Comparison of ENCODE assay signal across 8 cellular contexts in genomic region chr2:177296047-177296446, GRCh38. TPM values are rescaled to one million over a fixed set of nuclear protein-coding genes. Genes with fewer than 3 reads are reported as not detected.
DNase-seq lines count a peak whose midpoint lies in the region; ATAC-seq and TF ChIP-seq lines count a peak whose summit lies in the region.

No MANE protein-coding gene starts in this region.

- H3K79me2 ChIP-seq in OCI-LY1 (ENCODE audit: insufficient read depth, low read length) = no peaks in the 10 kb centered on the region

- H3K27ac ChIP-seq in OCI-LY1 (ENCODE audit: low read depth, low read length, poor library complexity, severe bottlenecking) (no peak overlapping the region), endodermal cell (ENCODE audit: low read depth, low read length) (no peak overlapping the region)

- no peaks in the 10 kb centered on the region for H3F3A ChIP-seq in OCI-LY1 (ENCODE audit: insufficient read depth, low read length)

- H3K9me2 ChIP-seq in OCI-LY1 (ENCODE audit: low read depth, low read length) = no peaks in the 10 kb centered on the region

- H3K9me3 ChIP-seq in OCI-LY1 (ENCODE audit: low read length) (no peaks in the 10 kb centered on the region), endodermal cell (ENCODE audit: control insufficient read depth, low read length) (no peaks in the 10 kb centered on the region)

- H3K4me2 ChIP-seq in OCI-LY1 (ENCODE audit: low read length) = no peak overlapping the region

- no peaks in the 10 kb centered on the region for H3K4me1 ChIP-seq in OCI-LY1 (ENCODE audit: insufficient read depth, low read length, severe bottlenecking)
- H3K4me1 ChIP-seq in endodermal cell (ENCODE audit: control insufficient read depth, insufficient read depth, low read length) = peaks cover 4% of the 10 kb centered on the region

- no peak for DNase-seq in stimulated activated naive CD8-positive, alpha-beta T cell treated with anti-CD3 and anti-CD28 coated beads, Interleukin-15, amount 100 ng/mL, for 72 hours
- DNase-seq in stimulated activated naive CD8-positive, alpha-beta T cell treated with anti-CD3 and anti-CD28 coated beads, Interleukin-15, Interleukin-2, amounts not matched to agents 100 U/mL and 50 U/mL, for 24 hours = no peak
- DNase-seq in endodermal cell (no peak), osteocyte (ENCODE audit: extremely low spot score, unreplicated experiment) (no peak), NCI-H128 (lab: John Stamatoyannopoulos, UW; ENCODE audit: unreplicated experiment) (no peak)
- no peak for DNase-seq in activated effector memory CD4-positive, alpha-beta T cell treated with anti-CD3 and anti-CD28 coated beads, Interleukin-2, amount 50 U/mL, for 16 hours

- 88% methylated on average over 2 of the region's 3 CpGs; no CpG with 5 or more reads in 1 of the 2 experiments for WGBS in endodermal cell (ENCODE audit: insufficient coverage in 1 of 2, insufficient read length in 1 of 2), 2 experiments

- H3K9ac ChIP-seq in OCI-LY1 (ENCODE audit: low read length) (no peak overlapping the region), endodermal cell (ENCODE audit: extremely low read depth, low read length, poor library complexity, severe bottlenecking) (no peak overlapping the region)

- TF ChIP-seq CTCF in OCI-LY1 (IDR thresholded peaks at IDR 0.05; ENCODE audit: low read length) = peak; percentile 61; the same call in 1 of the 2 replicates
- TF ChIP-seq CTCF in endodermal cell (conservative IDR thresholded peaks at IDR 0.05) = peak; percentile 37
- peak; percentile 56 for TF ChIP-seq CTCF in osteocyte (IDR thresholded peaks at IDR 0.05)

- H3K27me3 Mint-ChIP-seq in stimulated activated naive CD8-positive, alpha-beta T cell treated with anti-CD3 and anti-CD28 coated beads, Interleukin-15, amount 100 ng/mL, for 72 hours = no peaks in the 10 kb centered on the region
- H3K27me3 Mint-ChIP-seq in endodermal cell (ENCODE audit: insufficient read depth) (peaks cover 13% of the 10 kb centered on the region), osteocyte (ENCODE audit: unreplicated experiment) (no peaks in the 10 kb centered on the region)

- H3K9me3 Mint-ChIP-seq in stimulated activated naive CD8-positive, alpha-beta T cell treated with anti-CD3 and anti-CD28 coated beads, Interleukin-15, amount 100 ng/mL, for 72 hours = no peaks in the 10 kb centered on the region
- no peaks in the 10 kb centered on the region for H3K9me3 Mint-ChIP-seq in endodermal cell
- H3K9me3 Mint-ChIP-seq in osteocyte (ENCODE audit: unreplicated experiment) = no peaks in the 10 kb centered on the region

- H3K36me3 Mint-ChIP-seq in endodermal cell (ENCODE audit: low read depth) = peaks cover 4% of the 10 kb centered on the region
- H3K36me3 Mint-ChIP-seq in osteocyte (ENCODE audit: unreplicated experiment) = peaks cover 2% of the 10 kb centered on the region

- no peak overlapping the region for H3K4me3 Mint-ChIP-seq in stimulated activated naive CD8-positive, alpha-beta T cell treated with anti-CD3 and anti-CD28 coated beads, Interleukin-15, amount 100 ng/mL, for 72 hours
- H3K4me3 Mint-ChIP-seq in endodermal cell (no peak overlapping the region), osteocyte (ENCODE audit: unreplicated experiment) (peak overlapping the region; percentile 33)

- H2AFZ ChIP-seq in OCI-LY1 (ENCODE audit: low read length) = no peak overlapping the region

- no peak overlapping the region for H3K27ac Mint-ChIP-seq in stimulated activated naive CD8-positive, alpha-beta T cell treated with anti-CD3 and anti-CD28 coated beads, Interleukin-15, amount 100 ng/mL, for 72 hours
- H3K27ac Mint-ChIP-seq in endodermal cell (no peak overlapping the region), osteocyte (ENCODE audit: unreplicated experiment) (peak overlapping the region; percentile 73)

- H3K27me3 ChIP-seq in OCI-LY1 (ENCODE audit: insufficient read depth, low read length) (no peaks in the 10 kb centered on the region), endodermal cell (ENCODE audit: control insufficient read depth, insufficient read depth, low read length, poor library complexity, severe bottlenecking) (peaks cover 22% of the 10 kb centered on the region)

- H3K36me3 ChIP-seq in OCI-LY1 (ENCODE audit: insufficient read depth, low read length) (no peaks in the 10 kb centered on the region), endodermal cell (ENCODE audit: control insufficient read depth, insufficient read depth, low read length) (no peaks in the 10 kb centered on the region)

- peaks cover 27% of the 10 kb centered on the region for H3K4me1 Mint-ChIP-seq in stimulated activated naive CD8-positive, alpha-beta T cell treated with anti-CD3 and anti-CD28 coated beads, Interleukin-15, amount 100 ng/mL, for 72 hours
- H3K4me1 Mint-ChIP-seq in endodermal cell (peaks cover 16% of the 10 kb centered on the region), osteocyte (ENCODE audit: unreplicated experiment) (peaks cover 32% of the 10 kb centered on the region)

- no peak overlapping the region for H3K4me3 ChIP-seq in OCI-LY1 (ENCODE audit: low read depth, low read length, poor library complexity, severe bottlenecking)
- H3K4me3 ChIP-seq in endodermal cell (ENCODE audit: low read length) = no peak overlapping the region

- peak; percentile 29 for ATAC-seq in stimulated activated naive CD8-positive, alpha-beta T cell treated with anti-CD3 and anti-CD28 coated beads, Interleukin-15, amount 100 ng/mL, for 72 hours
- ATAC-seq in stimulated activated naive CD8-positive, alpha-beta T cell treated with anti-CD3 and anti-CD28 coated beads, Interleukin-15, Interleukin-2, amounts not matched to agents 100 U/mL and 50 U/mL, for 24 hours = no peak
- ATAC-seq in HG03196 (IDR thresholded peaks at IDR 0.05; ENCODE audit: unreplicated experiment) = no peak

- H4K20me1 ChIP-seq in OCI-LY1 (ENCODE audit: insufficient read depth, low read length) = no peaks in the 10 kb centered on the region

RNA-seq across cellular contexts. Expression of gene NFE2L2, which starts 31.5 kb away (rescaled TPM):
- total RNA-seq in endodermal cell (10 to 100 TPM; 59.0 to 59.1 TPM), osteocyte (98.4 and 100 TPM in 2 replicates)
- 46.2 TPM for polyA plus RNA-seq in endodermal cell (2013, experiment 1 of 2)
- polyA plus RNA-seq in endodermal cell (2013, experiment 2 of 2) = 49.2 TPM
